ENCODE assay signal across 1 cellular context in genomic region chr6:26157838-26158580, GRCh38.
TF ChIP-seq lines count a peak whose summit lies in the region.

No MANE protein-coding gene starts in this region.

TF ChIP-seq in K562, 482 proteins besides CTCF, POLR2A, EP300 and RAD21 (continued from another document and continues in another):
- TF ChIP-seq MGA (IDR thresholded peaks at IDR 0.05) (no peak), ZNF57 (CRISPR knock-in tag; IDR thresholded peaks at IDR 0.05) (no peak), HDAC3 (IDR thresholded peaks at IDR 0.05; ENCODE audit: borderline replicate concordance, partially characterized antibody) (peak; percentile 31), NFYB (IDR thresholded peaks at IDR 0.05; ENCODE audit: extremely low read depth, insufficient read length) (peak; percentile 67), FOXO4 (CRISPR knock-in tag; IDR thresholded peaks at IDR 0.05) (no peak), SP2 (IDR thresholded peaks at IDR 0.05; ENCODE audit: extremely low read depth, low read depth, low read length, poor library complexity, severe bottlenecking) (no peak), PRDM10 (IDR thresholded peaks at IDR 0.05; ENCODE audit: partially characterized antibody) (peak; percentile 45), RFX1 (IDR thresholded peaks at IDR 0.05) (no peak), TAF15 (IDR thresholded peaks at IDR 0.05; ENCODE audit: low read depth, low read length) (peak; percentile 82; the same call in 1 of the 2 replicates), TEAD1 (CRISPR knock-in tag; IDR thresholded peaks at IDR 0.05) (no peak; a peak in 2 of 4 replicates), FOXP1 (CRISPR knock-in tag; IDR thresholded peaks at IDR 0.05) (peak; percentile 53; the same call in 1 of the 2 replicates), BACH1 (tag; IDR thresholded peaks at IDR 0.05) (peak; percentile 67; the same call in 1 of the 2 replicates), BCL6 (CRISPR knock-in tag; IDR thresholded peaks at IDR 0.05) (no peak), NR2C2 (CRISPR knock-in tag; IDR thresholded peaks at IDR 0.05) (no peak; the same call in 1 of the 2 replicates), NR2C2 (tag; IDR thresholded peaks at IDR 0.05) (peak; percentile 42; the same call in 1 of the 2 replicates), SNIP1 (IDR thresholded peaks at IDR 0.05; ENCODE audit: low read depth) (no peak), SETDB1 (IDR thresholded peaks at IDR 0.05; ENCODE audit: low read length) (no peak), REST (CRISPR knock-in tag; IDR thresholded peaks at IDR 0.05; ENCODE audit: low read depth) (no peak; the same call in none of the 2 replicates), HSF4 (CRISPR knock-in tag; IDR thresholded peaks at IDR 0.05; ENCODE audit: borderline replicate concordance) (no peak), DNMT1 (IDR thresholded peaks at IDR 0.05) (no peak), MIER1 (IDR thresholded peaks at IDR 0.05; ENCODE audit: low read depth) (no peak), MAFF (IDR thresholded peaks at IDR 0.05; ENCODE audit: low read length) (peak; percentile 9; the same call in 1 of the 2 replicates), AFF1 (IDR thresholded peaks at IDR 0.05; ENCODE audit: low read depth in 1 of 2, partially characterized antibody in 2 of 2) (peak in 1 of 2 experiments; percentile 46), DIDO1 (tag; IDR thresholded peaks at IDR 0.05; ENCODE audit: low read depth) (no peak), E2F4 (CRISPR knock-in tag; IDR thresholded peaks at IDR 0.05; ENCODE audit: low read depth) (peak; percentile 53; the same call in 1 of the 2 replicates)
